Comparison of ENCODE assay signal across 15 cellular contexts in the genomic region with DNA sequence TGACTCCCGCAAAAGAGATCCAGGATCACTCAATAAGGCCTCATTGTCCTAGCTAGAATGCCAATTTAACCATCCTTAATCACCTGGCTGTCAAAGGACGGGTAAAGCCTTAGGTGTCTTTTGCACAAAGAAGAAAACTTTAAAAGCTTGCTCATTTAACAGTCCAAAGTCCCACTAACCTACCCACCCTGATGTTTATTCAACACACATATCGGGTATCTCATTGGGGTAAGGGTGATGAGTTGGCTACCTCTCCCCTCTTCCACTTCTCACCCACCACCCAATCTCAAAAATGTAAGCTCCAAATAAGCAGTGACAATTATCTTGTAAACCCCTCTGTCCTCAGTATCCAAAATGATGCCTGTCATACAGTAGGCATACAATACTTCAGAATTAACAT.
"Had no signal": no experiment of that assay in that cellular context is flagged by ENCODE, and none has a peak within 500 bp of the region (broad histone marks: within the 10 kb centered on the region; RNA-seq: fewer than 3 reads in every experiment).

No MANE protein-coding gene starts in this region.

- H3K27me3 Mint-ChIP-seq: activated naive CD8-positive, alpha-beta T cell treated with anti-CD3 and anti-CD28 coated beads, Interleukin-2, amount 50 U/mL, for 24 hours had no signal

- ATAC-seq: left lobe of liver; natural killer cell; stimulated activated naive CD8-positive, alpha-beta T cell treated with anti-CD3 and anti-CD28 coated beads, Interleukin-15, Interleukin-2, amounts not matched to agents 100 U/mL and 50 U/mL, for 24 hours; upper lobe of right lung had no signal

- H3K36me3 ChIP-seq: ascending aorta, upper lobe of right lung had no signal

- H3K27me3 ChIP-seq: ascending aorta, upper lobe of right lung had no signal

- H3K36me3 Mint-ChIP-seq: natural killer cell had no signal

- DNase-seq: activated B cell treated with CpG ODN at 0.5 μM for 24 hours; activated CD4-positive, alpha-beta T cell treated with anti-CD3 and anti-CD28 coated beads, Interleukin-2, amount 50 U/mL, for 1 hour; activated gamma-delta T cell; activated naive CD8-positive, alpha-beta T cell treated with anti-CD3 and anti-CD28 coated beads, Interleukin-2, amount 50 U/mL, for 24 hours; activated T-cell treated with anti-CD3 and anti-CD28 coated beads, Interleukin-2, amount 50 U/mL, for 1 hour; foreskin melanocyte; islet precursor cell; natural killer cell; occipital lobe; stimulated activated CD4-positive, alpha-beta T cell treated with anti-CD3 and anti-CD28 coated beads, Interleukin-4, amount 100 ng/mL, for 1 hour; stimulated activated CD8-positive, alpha-beta memory T cell treated with anti-CD3 and anti-CD28 coated beads, Interleukin-4, amount 100 ng/mL, for 48 hours; stimulated activated naive CD8-positive, alpha-beta T cell treated with anti-CD3 and anti-CD28 coated beads, Interleukin-15, Interleukin-2, amounts not matched to agents 100 U/mL and 50 U/mL, for 24 hours; upper lobe of right lung had no signal

- H3K9me3 ChIP-seq: ascending aorta, upper lobe of right lung had no signal

- H3K9me3 Mint-ChIP-seq: activated B cell treated with CpG ODN at 0.5 μM for 24 hours; activated naive CD8-positive, alpha-beta T cell treated with anti-CD3 and anti-CD28 coated beads, Interleukin-2, amount 50 U/mL, for 24 hours; natural killer cell had no signal
